In genomic region chr5:72584466-72584865, GRCh38 we compare ENCODE assay signal across 13 cellular contexts.
DNase-seq lines count a peak whose midpoint lies in the region; ATAC-seq and TF ChIP-seq lines count a peak whose summit lies in the region.
"Had no signal": no experiment of that assay in that cellular context is flagged by ENCODE, and none has a peak within 500 bp of the region (broad histone marks: within the 10 kb centered on the region; RNA-seq: fewer than 3 reads in every experiment).

No MANE protein-coding gene starts in this region.

- H3K4me3 ChIP-seq in GM12875 (ENCODE audit: low read depth, low read length) = no peak overlapping the region
- H3K4me3 ChIP-seq: HAP-1 had no signal

- DNase-seq in RPMI7951 (ENCODE audit: low read depth) (peak; percentile 45), renal cortical epithelial cell (ENCODE audit: low read depth) (peak; percentile 91), NCI-H524 treated with DMSO at 0.1 percent for 48 hours (lab: John Stamatoyannopoulos, UW) (no peak), CD1c-positive myeloid dendritic cell (ENCODE audit: extremely low spot score) (no peak)
- no peak for DNase-seq in stimulated activated CD4-positive, alpha-beta T cell treated with anti-CD3 and anti-CD28 coated beads, Interleukin-15, amount 100 ng/mL, for 24 hours
- no peak for DNase-seq in activated effector memory CD4-positive, alpha-beta T cell treated with Interleukin-2 at 50 U/mL for 16 hours
- DNase-seq: activated B cell treated with CpG ODN at 0.5 μM for 24 hours; activated naive CD8-positive, alpha-beta T cell treated with anti-CD3 and anti-CD28 coated beads, Interleukin-2, amount 10 ng/mL, durations not matched to agents 7 days and 5 days; GDM1; mammary epithelial cell had no signal

- ATAC-seq in GM21619 (IDR thresholded peaks at IDR 0.05; ENCODE audit: unreplicated experiment) = peak; percentile 75

- peak; percentile 12; the same call in 1 of the 2 replicates for TF ChIP-seq CTCF in GM12875 (IDR thresholded peaks at IDR 0.05; ENCODE audit: borderline replicate concordance, insufficient read depth, low read depth, low read length)

Comparison
In these comparisons a context has a peak if more than half of its experiments do, and no peak if none do; other contexts are left out.
1. DNase-seq: peak in RPMI7951 (single experiment) and renal cortical epithelial cell (single experiment); none in stimulated activated CD4-positive, alpha-beta T cell treated with anti-CD3 and anti-CD28 coated beads, Interleukin-15, amount 100 ng/mL, for 24 hours (single experiment), NCI-H524 treated with DMSO at 0.1 percent for 48 hours (single experiment), activated effector memory CD4-positive, alpha-beta T cell treated with Interleukin-2 at 50 U/mL for 16 hours (single experiment) and CD1c-positive myeloid dendritic cell (single experiment).